In genomic region chr13:21402586-21403307, GRCh38 we compare ENCODE assay signal across 11 cellular contexts. TPM values are rescaled to one million over a fixed set of nuclear protein-coding genes. Genes with fewer than 3 reads are reported as not detected.
DNase-seq lines count a peak whose midpoint lies in the region; ATAC-seq, FAIRE-seq and TF ChIP-seq lines count a peak whose summit lies in the region.
"Had no signal": no experiment of that assay in that cellular context is flagged by ENCODE, and none has a peak within 500 bp of the region (broad histone marks: within the 10 kb centered on the region; RNA-seq: fewer than 3 reads in every experiment).

No MANE protein-coding gene starts in this region.

- H2AK5ac ChIP-seq in mesenchymal stem cell (ENCODE audit: low read length, severe bottlenecking): no peak overlapping the region

- no peak for ATAC-seq in GM19452 (IDR thresholded peaks at IDR 0.05; ENCODE audit: unreplicated experiment)

- H3K79me1 ChIP-seq in mesenchymal stem cell (replicated peaks; ENCODE audit: low read length, poor library complexity, severe bottlenecking): peaks cover 7% of the 10 kb centered on the region

- no peak overlapping the region for H3K18ac ChIP-seq in mesenchymal stem cell (ENCODE audit: low read depth in 1 of 2, low read length in 2 of 2)

- no peak overlapping the region for H3K4me2 ChIP-seq in mesenchymal stem cell (ENCODE audit: low read length, poor library complexity, severe bottlenecking)

- H3K36me3 ChIP-seq in bronchial epithelial cell (ENCODE audit: control insufficient read depth, insufficient read depth, low read length): no peaks in the 10 kb centered on the region
- peaks cover 0 to 11% of the 10 kb centered on the region in 2 experiments for H3K36me3 ChIP-seq in mesenchymal stem cell (ENCODE audit: control insufficient read depth in 1 of 2, insufficient read depth in 2 of 2, low read depth in 1 of 2, low read length in 2 of 2)

- H2AFZ ChIP-seq in mesenchymal stem cell (ENCODE audit: low read depth, low read length): no peak overlapping the region

- FAIRE-seq in bronchial epithelial cell (lab: Jason Lieb, UNC): no peak

- H3K23ac ChIP-seq in mesenchymal stem cell (ENCODE audit: low read length in 2 of 2): no peak overlapping the region

- H4K91ac ChIP-seq in mesenchymal stem cell (ENCODE audit: low read length): no peak overlapping the region

- H2BK15ac ChIP-seq in mesenchymal stem cell (ENCODE audit: low read depth, poor library complexity, severe bottlenecking): no peak overlapping the region

- no peak for TF ChIP-seq CTCF in bronchial epithelial cell (IDR thresholded peaks at IDR 0.05; ENCODE audit: insufficient read depth, low read length, severe bottlenecking)

- no peaks in the 10 kb centered on the region for H3K9me3 ChIP-seq in mesenchymal stem cell (ENCODE audit: control insufficient read depth, low read length)
- H3K9me3 ChIP-seq: SJSA1, thoracic aorta had no signal

- no peak overlapping the region for H2BK120ac ChIP-seq in mesenchymal stem cell (ENCODE audit: low read depth, low read length)

- DNase-seq in EH (ENCODE audit: low read depth) (peak; percentile 53), M059J (ENCODE audit: low read depth) (peak; percentile 42), bronchial epithelial cell (ENCODE audit: low read depth) (peak; percentile 68), mesenchymal stem cell (peak; percentile 51), KBM-7 (no peak), DMS114 treated with DMSO at 0.1 percent for 48 hours (lab: John Stamatoyannopoulos, UW; ENCODE audit: unreplicated experiment) (no peak), NCI-H2107 (lab: John Stamatoyannopoulos, UW) (no peak)
- DNase-seq: nephron progenitor cell had no signal

- H4K8ac ChIP-seq in mesenchymal stem cell (ENCODE audit: low read length): no peak overlapping the region

- no peak overlapping the region for H2BK12ac ChIP-seq in mesenchymal stem cell (ENCODE audit: low read length in 2 of 2)

- peaks cover 1% of the 10 kb centered on the region for H3K4me1 ChIP-seq in mesenchymal stem cell (ENCODE audit: control insufficient read depth, insufficient read depth, low read depth, low read length)

- H2BK5ac ChIP-seq in mesenchymal stem cell (ENCODE audit: low read depth, low read length, poor library complexity, severe bottlenecking): no peak overlapping the region

- in situ Hi-C loops in KBM-7 (cut with MboI; ENCODE audit: low pct_unique_long_range_greater_than_20kb, low sequenced_read_pairs): no loop called here

- WGBS in mesenchymal stem cell: no CpG with 5 or more reads among the region's 3 CpGs

- H3K27me3 ChIP-seq in bronchial epithelial cell (ENCODE audit: control insufficient read depth, insufficient read depth, low read length) (no peaks in the 10 kb centered on the region), mesenchymal stem cell (ENCODE audit: control insufficient read depth in 1 of 2, insufficient read depth in 1 of 2, low read length in 2 of 2) (no peaks in the 10 kb centered on the region)
- H3K27me3 ChIP-seq: SJSA1 had no signal

- peak overlapping the region; percentile 45 for H3K9ac ChIP-seq in mesenchymal stem cell (ENCODE audit: low read length)

- H3K27ac ChIP-seq in mesenchymal stem cell (ENCODE audit: low read length, poor library complexity, severe bottlenecking): no peak overlapping the region
- H3K27ac ChIP-seq: SJSA1, thoracic aorta had no signal

- H3K4me3 ChIP-seq in bronchial epithelial cell (ENCODE audit: low read depth, low read length): no peak overlapping the region
- no peak overlapping the region for H3K4me3 ChIP-seq in mesenchymal stem cell (ENCODE audit: insufficient read depth in 1 of 2, low read depth in 1 of 2, low read length in 2 of 2)
- H3K4me3 ChIP-seq: SJSA1, thoracic aorta had no signal

- H3K4ac ChIP-seq in mesenchymal stem cell (ENCODE audit: low read depth in 1 of 2, low read length in 2 of 2): no peak overlapping the region

- no peak overlapping the region for H3K14ac ChIP-seq in mesenchymal stem cell (ENCODE audit: low read length in 2 of 2)

RNA-seq across cellular contexts. Expression of gene ZDHHC20, which starts 56.4 kb away (rescaled TPM):
- total RNA-seq in M059J (2014; rRNA removed; shearing (Covaris generic)): 102 and 105 TPM in 2 replicates
- total RNA-seq in bronchial epithelial cell: 54.8 and 59.0 TPM in 2 replicates
- 47.3 TPM for polyA plus RNA-seq in mesenchymal stem cell (2013, experiment 1 of 2)
- 50.9 TPM for polyA plus RNA-seq in mesenchymal stem cell (2013, experiment 2 of 2)

Comparison
In these comparisons a context has a peak if more than half of its experiments do, and no peak if none do; other contexts are left out.
1. DNase-seq: peak in EH (single experiment), M059J (single experiment), bronchial epithelial cell (single experiment) and mesenchymal stem cell (single experiment); none in KBM-7 (single experiment), DMS114 treated with DMSO at 0.1 percent for 48 hours (single experiment) and NCI-H2107 (single experiment).